22 cellular contexts compared by ENCODE assay signal in the genomic region with DNA sequence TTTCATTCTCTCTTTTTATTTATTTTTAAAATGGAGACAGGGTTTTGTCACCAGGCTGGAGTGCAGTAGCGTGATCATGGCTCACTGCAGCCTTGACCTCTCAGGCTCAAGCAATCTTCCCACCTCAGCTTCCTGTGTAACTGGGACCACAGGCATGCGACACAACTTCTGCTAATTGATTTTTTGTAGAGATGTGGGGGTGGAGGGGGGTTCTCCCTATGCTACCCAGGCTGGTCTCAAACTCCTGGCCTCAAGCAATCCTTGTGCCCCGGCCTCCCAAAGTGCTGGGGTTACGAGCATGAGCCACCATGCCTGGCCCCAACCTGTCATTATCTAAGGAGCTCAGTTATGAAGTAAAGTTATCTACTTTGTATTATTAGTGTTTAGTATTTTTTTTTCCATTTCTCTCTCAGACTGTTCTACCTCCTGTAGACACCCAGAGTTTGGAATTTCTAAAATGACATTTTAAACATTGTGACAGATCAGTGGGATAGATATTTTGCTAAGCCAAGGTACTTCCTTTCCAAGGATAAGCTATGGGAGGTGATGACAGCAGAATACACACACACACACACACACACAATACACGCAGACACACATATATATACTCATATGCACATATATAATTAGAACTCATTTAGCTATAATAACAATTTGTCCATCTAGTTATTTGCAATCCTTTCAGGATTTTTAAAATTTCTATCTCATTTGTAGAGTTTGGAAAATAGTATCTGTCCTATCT. TPM values are rescaled to one million over a fixed set of nuclear protein-coding genes. Genes with fewer than 3 reads are reported as not detected.
DNase-seq lines count a peak whose midpoint lies in the region; ATAC-seq and TF ChIP-seq lines count a peak whose summit lies in the region.
"Had no signal": no experiment of that assay in that cellular context is flagged by ENCODE, and none has a peak within 500 bp of the region (broad histone marks: within the 10 kb centered on the region; RNA-seq: fewer than 3 reads in every experiment).

No MANE protein-coding gene starts in this region.

- H3K36me3 ChIP-seq in OCI-LY7 (ENCODE audit: insufficient read depth, low read length) = no peaks in the 10 kb centered on the region
- H3K36me3 ChIP-seq: cardiac muscle cell, spleen had no signal

- H3K79me2 ChIP-seq in OCI-LY7 (ENCODE audit: insufficient read depth, low read depth, low read length) = no peaks in the 10 kb centered on the region
- H3K79me2 ChIP-seq: parathyroid adenoma had no signal

- H2AFZ ChIP-seq in OCI-LY7 (ENCODE audit: low read length) = peak overlapping the region; percentile 51; the same call in 1 of the 2 replicates
- H2AFZ ChIP-seq: parathyroid adenoma had no signal

- H3K9me2 ChIP-seq in OCI-LY7 (ENCODE audit: insufficient read depth, low read length) = no peaks in the 10 kb centered on the region

- intact Hi-C loops in Calu3 (cut with micrococcal nuclease; ENCODE audit: unreplicated experiment) = no loop called here
- intact Hi-C loops in OCI-LY7 (cut with micrococcal nuclease; ENCODE audit: unreplicated experiment) = no loop called here

- peak overlapping the region; percentile 74 for H3K27ac Mint-ChIP-seq in T-helper 1 cell treated with Interleukin-12 subunit alpha and Interleukin-12 subunit beta and Interleukin-4 antibody, amounts not matched to agents 30 μg/mL and 1 μg/mL, for 36 hours
- H3K27ac Mint-ChIP-seq in Calu3 (ENCODE audit: unreplicated experiment) (no peak overlapping the region), T-helper 17 cell (no peak overlapping the region)
- no peak overlapping the region for H3K27ac Mint-ChIP-seq in central memory CD8-positive, alpha-beta T cell (ENCODE audit: low read depth)
- H3K27ac Mint-ChIP-seq: CD14-positive monocyte, IgD-negative memory B cell had no signal

- BruUV-seq in Calu3 (replicated peaks; lab: Mats Ljungman, UMichigan) (no TSS peak), OCI-LY7 (replicated peaks; lab: Mats Ljungman, UMichigan) (no TSS peak)

- ATAC-seq in central memory CD8-positive, alpha-beta T cell (replicated peaks; ENCODE audit: extremely low read depth, poor library complexity, severe bottlenecking) = no peak
- no peak for ATAC-seq in T-helper 17 cell
- ATAC-seq: activated CD4-positive, CD25-positive, alpha-beta regulatory T cell treated with anti-CD3 and anti-CD28 coated beads, Interleukin-2, amount 50 U/mL, for 24 hours; left lobe of liver; PC-3; SK-N-SH treated with all-trans-retinoic acid at 6 μM for 48 hours had no signal

- H3K4me3 ChIP-seq in OCI-LY7 (ENCODE audit: low read depth, low read length, poor library complexity, severe bottlenecking) = no peak overlapping the region
- H3K4me3 ChIP-seq: cardiac muscle cell, spleen had no signal

- no peaks in the 10 kb centered on the region for H4K20me1 ChIP-seq in OCI-LY7 (ENCODE audit: insufficient read depth, low read length)

- H3K4me1 ChIP-seq in OCI-LY7 (ENCODE audit: insufficient read depth, low read length, poor library complexity, severe bottlenecking) = peaks cover 22% of the 10 kb centered on the region
- H3K4me1 ChIP-seq: parathyroid adenoma had no signal

- peaks cover 6% of the 10 kb centered on the region for H3K9me3 Mint-ChIP-seq in T-helper 1 cell treated with Interleukin-12 subunit alpha and Interleukin-12 subunit beta and Interleukin-4 antibody, amounts not matched to agents 30 μg/mL and 1 μg/mL, for 36 hours
- no peaks in the 10 kb centered on the region for H3K9me3 Mint-ChIP-seq in Calu3 (ENCODE audit: low read depth, unreplicated experiment)
- no peaks in the 10 kb centered on the region for H3K9me3 Mint-ChIP-seq in central memory CD8-positive, alpha-beta T cell

- H3K9me3 ChIP-seq in OCI-LY7 (ENCODE audit: low read length) (peaks cover 9% of the 10 kb centered on the region), T-helper 17 cell (ENCODE audit: control insufficient read depth, low read length, poor library complexity, severe bottlenecking) (no peaks in the 10 kb centered on the region)

- CTCF ChIA-PET in Calu3 (lab: Charles Lee) = interaction anchor here (0.6 to 1.2 kb wide), 2 partner anchors 21 to 235 kb away, joined by 4 read pairs; no protein-coding TSS in a partner anchor
- CTCF ChIA-PET in OCI-LY7 (lab: Charles Lee; ENCODE audit: unreplicated experiment) = interaction anchor here (0.5 to 0.6 kb wide), 2 partner anchors 217 to 319 kb away, joined by 4 read pairs; no protein-coding TSS in a partner anchor

- H3K4me3 Mint-ChIP-seq in T-helper 1 cell treated with Interleukin-12 subunit alpha and Interleukin-12 subunit beta and Interleukin-4 antibody, amounts not matched to agents 30 μg/mL and 1 μg/mL, for 36 hours = peak overlapping the region; percentile 69
- H3K4me3 Mint-ChIP-seq in Calu3 (ENCODE audit: low read depth, unreplicated experiment) (no peak overlapping the region), T-helper 17 cell (no peak overlapping the region)
- H3K4me3 Mint-ChIP-seq in central memory CD8-positive, alpha-beta T cell = peak overlapping the region; percentile 9
- H3K4me3 Mint-ChIP-seq: CD14-positive monocyte had no signal

- H3K27me3 Mint-ChIP-seq in T-helper 1 cell treated with Interleukin-12 subunit alpha and Interleukin-12 subunit beta and Interleukin-4 antibody, amounts not matched to agents 30 μg/mL and 1 μg/mL, for 36 hours (ENCODE audit: low read depth) = peaks cover 7% of the 10 kb centered on the region
- H3K27me3 Mint-ChIP-seq in Calu3 (ENCODE audit: unreplicated experiment) (no peaks in the 10 kb centered on the region), T-helper 17 cell (no peaks in the 10 kb centered on the region)
- H3K27me3 Mint-ChIP-seq in central memory CD8-positive, alpha-beta T cell = peaks cover 28% of the 10 kb centered on the region
- H3K27me3 Mint-ChIP-seq: IgD-negative memory B cell had no signal

- no peak for DNase-seq in T-helper 1 cell
- peak; percentile 4 for DNase-seq in Calu3
- DNase-seq in OCI-LY7 (ENCODE audit: low spot score) = no peak
- DNase-seq in central memory CD8-positive, alpha-beta T cell (ENCODE audit: low spot score in 2 of 2) = no peak
- no peak for DNase-seq in T-helper 17 cell
- DNase-seq in kidney tubule cell (ENCODE audit: low spot score) = no peak
- DNase-seq in HUDEP-2 (lab: John Stamatoyannopoulos, UW; ENCODE audit: unreplicated experiment in 76 of 76) = no peak
- DNase-seq: 8988T; effector CD8-positive, alpha-beta T cell; H7; NCI-H146; NCI-H446 treated with DMSO at 0.1 percent for 48 hours; PC-3; spleen had no signal

- POLR2A ChIA-PET in OCI-LY7 (lab: Charles Lee) = interaction anchor here (0.5 to 2.2 kb wide), 5 partner anchors 12 to 164 kb away, joined by 3 to 12 read pairs (median 3); no protein-coding TSS in a partner anchor

- H3K36me3 Mint-ChIP-seq in T-helper 1 cell treated with Interleukin-12 subunit alpha and Interleukin-12 subunit beta and Interleukin-4 antibody, amounts not matched to agents 30 μg/mL and 1 μg/mL, for 36 hours (ENCODE audit: low read depth) = no peaks in the 10 kb centered on the region
- H3K36me3 Mint-ChIP-seq in Calu3 (ENCODE audit: insufficient read depth, unreplicated experiment) = peaks cover 8% of the 10 kb centered on the region
- H3K36me3 Mint-ChIP-seq in central memory CD8-positive, alpha-beta T cell (ENCODE audit: insufficient read depth) = no peaks in the 10 kb centered on the region
- no peaks in the 10 kb centered on the region for H3K36me3 Mint-ChIP-seq in T-helper 17 cell (ENCODE audit: low read depth)
- H3K36me3 Mint-ChIP-seq: IgD-negative memory B cell had no signal

- H3K4me2 ChIP-seq in OCI-LY7 (ENCODE audit: low read length) = no peak overlapping the region

- H3K27ac ChIP-seq in OCI-LY7 (ENCODE audit: low read depth, low read length, poor library complexity, severe bottlenecking) = no peak overlapping the region
- H3K27ac ChIP-seq: cardiac muscle cell, parathyroid adenoma, spleen had no signal

- TF ChIP-seq CTCF in Calu3 (IDR thresholded peaks at IDR 0.05; ENCODE audit: unreplicated experiment) (no peak), OCI-LY7 (conservative IDR thresholded peaks at IDR 0.05; ENCODE audit: low read length) (no peak)

- peaks cover 32% of the 10 kb centered on the region for H3K4me1 Mint-ChIP-seq in T-helper 1 cell treated with Interleukin-12 subunit alpha and Interleukin-12 subunit beta and Interleukin-4 antibody, amounts not matched to agents 30 μg/mL and 1 μg/mL, for 36 hours (ENCODE audit: low read depth)
- H3K4me1 Mint-ChIP-seq in Calu3 (ENCODE audit: low read depth, unreplicated experiment) (peaks cover 26% of the 10 kb centered on the region), T-helper 17 cell (peaks cover 7% of the 10 kb centered on the region)
- H3K4me1 Mint-ChIP-seq in central memory CD8-positive, alpha-beta T cell = peaks cover 5% of the 10 kb centered on the region

RNA-seq across cellular contexts. Expression of gene USP44, which starts 2.1 kb away (rescaled TPM):
- total RNA-seq in Calu3 (2022) (13.3 and 14.0 TPM in 2 replicates), OCI-LY7 (2022) (3.4 and 4.2 TPM in 2 replicates), T-helper 17 cell (1 to 10 TPM; 1.6 to 2.2 TPM)
- total RNA-seq in OCI-LY7 (2014; rRNA removed; shearing (Covaris generic)) = 4.0 and 8.6 TPM in 2 replicates
- total RNA-seq: PC-3 had no signal

Comparison
In these comparisons a context has a peak if more than half of its experiments do, and no peak if none do; other contexts are left out.
1. H3K4me3 Mint-ChIP-seq: peak in T-helper 1 cell treated with Interleukin-12 subunit alpha and Interleukin-12 subunit beta and Interleukin-4 antibody, amounts not matched to agents 30 μg/mL and 1 μg/mL, for 36 hours (single experiment) and central memory CD8-positive, alpha-beta T cell (single experiment); none in Calu3 (single experiment) and T-helper 17 cell (single experiment).